ENCODE assay signal across 11 cellular contexts in genomic region chr1:6703016-6703415, GRCh38. TPM values are rescaled to one million over a fixed set of nuclear protein-coding genes. Genes with fewer than 3 reads are reported as not detected.
A peak's percentile ranks its signal among the peaks of the same experiment; 100 is the strongest.
DNase-seq lines count a peak whose midpoint lies in the region; ATAC-seq lines count a peak whose summit lies in the region.
"Had no signal": no experiment of that assay in that cellular context is flagged by ENCODE, and none has a peak within 500 bp of the region (broad histone marks: within the 10 kb centered on the region; RNA-seq: fewer than 3 reads in every experiment).

No MANE protein-coding gene starts in this region.

- H3K4me3 Mint-ChIP-seq in activated T-helper 1 cell treated with anti-CD3 and anti-CD28 coated beads, Interleukin-12 subunit alpha, Interleukin-12 subunit beta, Interleukin-2, Interleukin-4 antibody, amounts not matched to agents 30 ng/mL and 10 ng/mL and 1 ng/mL, durations not matched to agents 14 hours and 24 hours and 36 hours, result peak overlapping the region; percentile 64
- H3K4me3 Mint-ChIP-seq in natural killer cell treated with Interleukin-12 subunit alpha and Interleukin-12 subunit beta and Interleukin-15 and Interleukin-18, amount 100 ng/mL, for 72 hours, result peak overlapping the region; percentile 92

- no peak overlapping the region for H3K27ac Mint-ChIP-seq in activated T-helper 1 cell treated with anti-CD3 and anti-CD28 coated beads, Interleukin-12 subunit alpha, Interleukin-12 subunit beta, Interleukin-2, Interleukin-4 antibody, amounts not matched to agents 30 ng/mL and 10 ng/mL and 1 ng/mL, durations not matched to agents 14 hours and 24 hours and 36 hours
- peak overlapping the region; percentile 41 to 79 for H3K27ac Mint-ChIP-seq in natural killer cell treated with Interleukin-12 subunit alpha and Interleukin-12 subunit beta and Interleukin-15 and Interleukin-18, amount 100 ng/mL, for 72 hours

- no peaks in the 10 kb centered on the region for H3K9me3 Mint-ChIP-seq in activated T-helper 1 cell treated with anti-CD3 and anti-CD28 coated beads, Interleukin-12 subunit alpha, Interleukin-12 subunit beta, Interleukin-2, Interleukin-4 antibody, amounts not matched to agents 30 ng/mL and 10 ng/mL and 1 ng/mL, durations not matched to agents 14 hours and 24 hours and 36 hours
- no peaks in the 10 kb centered on the region for H3K9me3 Mint-ChIP-seq in natural killer cell treated with Interleukin-12 subunit alpha and Interleukin-12 subunit beta and Interleukin-15 and Interleukin-18, amount 100 ng/mL, for 72 hours

- DNase-seq in D341Med (ENCODE audit: low spot score) (peak; percentile 52), HCEC 1CT (peak; percentile 29), T1000 (lab: John Stamatoyannopoulos, UW) (no peak), superior temporal gyrus (ENCODE audit: extremely low spot score) (no peak)
- no peak for DNase-seq in activated T-helper 1 cell treated with anti-CD3 and anti-CD28 coated beads, Interleukin-12 subunit alpha, Interleukin-12 subunit beta, Interleukin-2, Interleukin-4 antibody, amounts not matched to agents 30 ng/mL and 10 ng/mL and 1 ng/mL, durations not matched to agents 14 hours and 24 hours and 36 hours (ENCODE audit: low spot score)
- DNase-seq in natural killer cell treated with Interleukin-12 subunit alpha and Interleukin-12 subunit beta and Interleukin-15 and Interleukin-18, amount 100 ng/mL, for 72 hours (ENCODE audit: low spot score), result no peak
- DNase-seq in NK-92 treated with Interleukin-12 subunit alpha and Interleukin-12 subunit beta, amount 100 ng/mL, for 24 hours (lab: John Stamatoyannopoulos, UW), result no peak
- DNase-seq: effector CD8-positive, alpha-beta T cell; NCI-H526; Right ventricle myocardium superior had no signal

- peaks cover 27% of the 10 kb centered on the region for H3K4me1 Mint-ChIP-seq in activated T-helper 1 cell treated with anti-CD3 and anti-CD28 coated beads, Interleukin-12 subunit alpha, Interleukin-12 subunit beta, Interleukin-2, Interleukin-4 antibody, amounts not matched to agents 30 ng/mL and 10 ng/mL and 1 ng/mL, durations not matched to agents 14 hours and 24 hours and 36 hours (ENCODE audit: low read depth)
- H3K4me1 Mint-ChIP-seq in natural killer cell treated with Interleukin-12 subunit alpha and Interleukin-12 subunit beta and Interleukin-15 and Interleukin-18, amount 100 ng/mL, for 72 hours (ENCODE audit: low read depth in 2 of 2), result peaks cover 23 to 31% of the 10 kb centered on the region in 2 donors

- peaks cover 3% of the 10 kb centered on the region for H3K27me3 Mint-ChIP-seq in activated T-helper 1 cell treated with anti-CD3 and anti-CD28 coated beads, Interleukin-12 subunit alpha, Interleukin-12 subunit beta, Interleukin-2, Interleukin-4 antibody, amounts not matched to agents 30 ng/mL and 10 ng/mL and 1 ng/mL, durations not matched to agents 14 hours and 24 hours and 36 hours (ENCODE audit: insufficient read depth)
- peaks cover 9 to 12% of the 10 kb centered on the region in 2 donors for H3K27me3 Mint-ChIP-seq in natural killer cell treated with Interleukin-12 subunit alpha and Interleukin-12 subunit beta and Interleukin-15 and Interleukin-18, amount 100 ng/mL, for 72 hours

- peaks cover 5% of the 10 kb centered on the region for H3K36me3 Mint-ChIP-seq in activated T-helper 1 cell treated with anti-CD3 and anti-CD28 coated beads, Interleukin-12 subunit alpha, Interleukin-12 subunit beta, Interleukin-2, Interleukin-4 antibody, amounts not matched to agents 30 ng/mL and 10 ng/mL and 1 ng/mL, durations not matched to agents 14 hours and 24 hours and 36 hours (ENCODE audit: low read depth)
- no peaks in the 10 kb centered on the region for H3K36me3 Mint-ChIP-seq in natural killer cell treated with Interleukin-12 subunit alpha and Interleukin-12 subunit beta and Interleukin-15 and Interleukin-18, amount 100 ng/mL, for 72 hours

- no peak for ATAC-seq in natural killer cell treated with Interleukin-12 subunit alpha and Interleukin-12 subunit beta and Interleukin-15 and Interleukin-18, amount 100 ng/mL, for 72 hours
- ATAC-seq: HepG2 had no signal

- intact Hi-C loops in activated T-helper 1 cell treated with anti-CD3 and anti-CD28 coated beads, Interleukin-12 subunit alpha, Interleukin-12 subunit beta, Interleukin-2, Interleukin-4 antibody, amounts not matched to agents 30 ng/mL and 10 ng/mL and 1 ng/mL, durations not matched to agents 14 hours and 24 hours and 36 hours (cut with micrococcal nuclease), result loop anchor here (2.0 to 5.0 kb wide), 2 partner anchors 100 to 676 kb away; partner anchors contain the start of gene KLHL21

RNA-seq across cellular contexts. Expression of gene DNAJC11, which starts 1.4 kb away (rescaled TPM):
- 81.4 and 84.4 TPM in 2 replicates for total RNA-seq in activated T-helper 1 cell treated with anti-CD3 and anti-CD28 coated beads, Interleukin-12 subunit alpha, Interleukin-12 subunit beta, Interleukin-2, Interleukin-4 antibody, amounts not matched to agents 30 ng/mL and 10 ng/mL and 1 ng/mL, durations not matched to agents 14 hours and 24 hours and 36 hours
- total RNA-seq in natural killer cell treated with Interleukin-12 subunit alpha and Interleukin-12 subunit beta and Interleukin-15 and Interleukin-18, amount 100 ng/mL, for 72 hours, result 10 to 100 TPM; 60.7 to 96.8 TPM

Comparison
In these comparisons a context has a peak if more than half of its experiments do, and no peak if none do; other contexts are left out.
1. DNase-seq: peak in D341Med (single experiment) and HCEC 1CT (single experiment); none in activated T-helper 1 cell treated with anti-CD3 and anti-CD28 coated beads, Interleukin-12 subunit alpha, Interleukin-12 subunit beta, Interleukin-2, Interleukin-4 antibody, amounts not matched to agents 30 ng/mL and 10 ng/mL and 1 ng/mL, durations not matched to agents 14 hours and 24 hours and 36 hours (single experiment), natural killer cell treated with Interleukin-12 subunit alpha and Interleukin-12 subunit beta and Interleukin-15 and Interleukin-18, amount 100 ng/mL, for 72 hours (single experiment), NK-92 treated with Interleukin-12 subunit alpha and Interleukin-12 subunit beta, amount 100 ng/mL, for 24 hours (single experiment), T1000 (single experiment) and superior temporal gyrus (single experiment).